Comparison of ENCODE assay signal across 13 cellular contexts in the genomic region with DNA sequence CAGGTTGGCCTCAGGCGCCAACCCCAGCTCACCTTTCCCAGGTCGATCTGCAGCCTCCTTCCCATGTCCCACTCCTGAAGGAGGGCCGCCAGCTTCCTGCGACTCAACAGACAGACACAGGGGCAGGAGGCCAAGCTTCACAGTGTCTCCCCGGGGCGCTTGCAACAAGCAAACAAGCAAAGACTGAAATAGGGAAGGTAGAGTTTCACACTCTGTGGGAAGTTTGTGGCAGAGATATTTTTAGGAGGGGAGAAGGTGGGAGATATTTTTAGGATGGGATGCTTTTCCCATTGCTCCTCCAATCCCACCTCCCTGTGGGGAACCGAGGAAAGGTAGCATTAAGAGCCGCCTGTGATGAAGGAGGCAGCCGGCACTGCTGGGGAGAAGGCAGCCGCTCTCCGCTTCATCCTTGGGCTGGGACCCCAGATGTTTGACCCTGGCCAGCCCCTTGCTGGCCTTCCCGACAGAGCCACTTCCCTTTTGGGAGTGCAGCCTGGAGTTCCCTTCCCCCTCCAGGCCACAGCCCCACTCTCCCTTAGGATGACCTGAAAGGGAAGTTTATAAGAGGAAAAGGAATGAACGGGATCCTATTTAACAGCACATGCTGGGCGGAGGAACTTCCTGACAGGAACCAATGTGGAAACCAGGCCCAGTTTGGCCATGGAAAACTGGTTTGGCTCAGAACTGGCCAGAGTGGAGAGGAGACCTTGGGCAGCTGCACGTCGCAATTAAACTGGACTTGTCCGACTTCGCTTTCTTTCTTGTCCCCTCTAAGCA.
A peak's percentile ranks its signal among the peaks of the same experiment; 100 is the strongest.
DNase-seq lines count a peak whose midpoint lies in the region; TF ChIP-seq lines count a peak whose summit lies in the region.
"Had no signal": no experiment of that assay in that cellular context is flagged by ENCODE, and none has a peak within 500 bp of the region (broad histone marks: within the 10 kb centered on the region; RNA-seq: fewer than 3 reads in every experiment).

No MANE protein-coding gene starts in this region.

- H3K4me1 ChIP-seq in neural progenitor cell, result peaks cover 15% of the 10 kb centered on the region

- H3K9me3 ChIP-seq in WERI-Rb-1 (ENCODE audit: severe bottlenecking) (no peaks in the 10 kb centered on the region), neural progenitor cell (ENCODE audit: low read depth) (no peaks in the 10 kb centered on the region)
- H3K9me3 ChIP-seq: MG63 had no signal

- H3K27ac Mint-ChIP-seq in neural progenitor cell, result no peak overlapping the region
- H3K27ac Mint-ChIP-seq in type B pancreatic cell, result no peak overlapping the region
- H3K27ac Mint-ChIP-seq: activated B cell treated with CpG ODN at 0.5 μM for 24 hours; CD4-positive, alpha-beta T cell had no signal

- TF ChIP-seq CTCF in WERI-Rb-1 (IDR thresholded peaks at IDR 0.05; ENCODE audit: low read depth, low read length), result no peak
- TF ChIP-seq CTCF in fibroblast of mammary gland (conservative IDR thresholded peaks at IDR 0.05; ENCODE audit: control insufficient read depth, insufficient read depth, low read depth, low read length), result no peak
- TF ChIP-seq CTCF in neural progenitor cell (IDR thresholded peaks at IDR 0.05), result no peak
- no peak for TF ChIP-seq CTCF in type B pancreatic cell (conservative IDR thresholded peaks at IDR 0.05)
- TF ChIP-seq CTCF in coronary artery (IDR thresholded peaks at IDR 0.05), result no peak

- H3K79me2 ChIP-seq in neural progenitor cell (ENCODE audit: low read depth), result no peaks in the 10 kb centered on the region

- no peaks in the 10 kb centered on the region for H3K9me3 Mint-ChIP-seq in neural progenitor cell
- no peaks in the 10 kb centered on the region for H3K9me3 Mint-ChIP-seq in type B pancreatic cell
- H3K9me3 Mint-ChIP-seq: activated B cell treated with CpG ODN at 0.5 μM for 24 hours; CD4-positive, alpha-beta T cell had no signal

- H3K9ac ChIP-seq in neural progenitor cell, result no peak overlapping the region

- H3K36me3 ChIP-seq in WERI-Rb-1 (no peaks in the 10 kb centered on the region), neural progenitor cell (no peaks in the 10 kb centered on the region)
- H3K36me3 ChIP-seq: MG63 had no signal

- H3K27me3 Mint-ChIP-seq in neural progenitor cell (ENCODE audit: insufficient read depth, low read depth), result peaks cover 4% of the 10 kb centered on the region
- H3K27me3 Mint-ChIP-seq in type B pancreatic cell, result no peaks in the 10 kb centered on the region

- no peaks in the 10 kb centered on the region for H4K20me1 ChIP-seq in neural progenitor cell (ENCODE audit: low read depth)

- H3F3A ChIP-seq in neural progenitor cell (ENCODE audit: low read depth), result no peaks in the 10 kb centered on the region

- H3K4me2 ChIP-seq in neural progenitor cell, result peak overlapping the region; percentile 19

- DNase-seq in WERI-Rb-1 (no peak), fibroblast of mammary gland (ENCODE audit: low read depth) (peak; percentile 18), neural progenitor cell (ENCODE audit: low spot score) (peak; percentile 16), type B pancreatic cell (ENCODE audit: extremely low spot score, unreplicated experiment) (no peak), coronary artery (ENCODE audit: low spot score) (no peak), NCI-H82 treated with DMSO at 0.1 percent for 48 hours (lab: John Stamatoyannopoulos, UW; ENCODE audit: unreplicated experiment) (no peak), NCI-H128 (lab: John Stamatoyannopoulos, UW; ENCODE audit: unreplicated experiment) (no peak)
- DNase-seq: activated B cell treated with CpG ODN at 0.5 μM for 24 hours; amygdala; CD4-positive, alpha-beta T cell; NCI-H2107; stimulated activated CD4-positive, alpha-beta T cell treated with anti-CD3 and anti-CD28 coated beads, Interleukin-1b, Interleukin-23, amount 100 ng/mL, for 48 hours had no signal

- H3K4me3 Mint-ChIP-seq in neural progenitor cell (no peak overlapping the region), type B pancreatic cell (peak overlapping the region; percentile 47)
- H3K4me3 Mint-ChIP-seq: activated B cell treated with CpG ODN at 0.5 μM for 24 hours; CD4-positive, alpha-beta T cell had no signal

- H3K36me3 Mint-ChIP-seq in neural progenitor cell (no peaks in the 10 kb centered on the region), type B pancreatic cell (no peaks in the 10 kb centered on the region)

- H3K4me3 ChIP-seq in WERI-Rb-1 (ENCODE audit: low read depth, low read length) (no peak overlapping the region), fibroblast of mammary gland (ENCODE audit: control insufficient read depth, low read depth, low read length) (no peak overlapping the region), neural progenitor cell (no peak overlapping the region), coronary artery (no peak overlapping the region)
- H3K4me3 ChIP-seq: MG63 had no signal

- peak overlapping the region; percentile 66 for H2AFZ ChIP-seq in neural progenitor cell (replicated peaks)

- H3K4me1 Mint-ChIP-seq in neural progenitor cell (peaks cover 15% of the 10 kb centered on the region), type B pancreatic cell (ENCODE audit: unreplicated experiment) (peaks cover 26% of the 10 kb centered on the region)
- H3K4me1 Mint-ChIP-seq: activated B cell treated with CpG ODN at 0.5 μM for 24 hours had no signal

- H3K27me3 ChIP-seq in WERI-Rb-1 (ENCODE audit: insufficient read depth, low read depth, severe bottlenecking) (no peaks in the 10 kb centered on the region), neural progenitor cell (no peaks in the 10 kb centered on the region)
- H3K27me3 ChIP-seq: MG63 had no signal

- H3K27ac ChIP-seq in WERI-Rb-1, result peak overlapping the region; percentile 62
- no peak overlapping the region for H3K27ac ChIP-seq in neural progenitor cell
- H3K27ac ChIP-seq in coronary artery, result peak overlapping the region in 1 of 2 donors; percentile 72

Comparison
In these comparisons a context has a peak if more than half of its experiments do, and no peak if none do; other contexts are left out.
1. DNase-seq: peak in fibroblast of mammary gland (single experiment) and neural progenitor cell (single experiment); none in WERI-Rb-1 (single experiment), type B pancreatic cell (single experiment), coronary artery (single experiment), NCI-H82 treated with DMSO at 0.1 percent for 48 hours (single experiment) and NCI-H128 (single experiment).